ENCODE assay signal across 22 cellular contexts in genomic region chr16:74465851-74466685, GRCh38. TPM values are rescaled to one million over a fixed set of nuclear protein-coding genes. Genes with fewer than 3 reads are reported as not detected.
A peak's percentile ranks its signal among the peaks of the same experiment; 100 is the strongest.
DNase-seq lines count a peak whose midpoint lies in the region; ATAC-seq, FAIRE-seq and TF ChIP-seq lines count a peak whose summit lies in the region.
"Had no signal": no experiment of that assay in that cellular context is flagged by ENCODE, and none has a peak within 500 bp of the region (broad histone marks: within the 10 kb centered on the region; RNA-seq: fewer than 3 reads in every experiment).

No MANE protein-coding gene starts in this region.

- no peaks in the 10 kb centered on the region for H3K9me3 Mint-ChIP-seq in central memory CD8-positive, alpha-beta T cell
- no peaks in the 10 kb centered on the region for H3K9me3 Mint-ChIP-seq in stimulated activated memory B cell treated with anti-CD40 and anti-IgM and Interleukin-4, amounts not matched to agents 10 μg/mL and 1 μg/mL and 100 μg/mL, for 72 hours

- intact Hi-C loops in left ventricle myocardium superior (cut with micrococcal nuclease) = no loop called here
- intact Hi-C loops in heart right ventricle (cut with DNase I) = no loop called here
- intact Hi-C loops in left colon (cut with DNase I, micrococcal nuclease) = no loop called here
- intact Hi-C loops in tibial artery (cut with DNase I; ENCODE audit: low total_unique reads) = no loop called here

- peak overlapping the region; percentile 71 for H3K27ac Mint-ChIP-seq in central memory CD8-positive, alpha-beta T cell (ENCODE audit: low read depth)
- peak overlapping the region; percentile 40 for H3K27ac Mint-ChIP-seq in stimulated activated memory B cell treated with anti-CD40 and anti-IgM and Interleukin-4, amounts not matched to agents 10 μg/mL and 1 μg/mL and 100 μg/mL, for 72 hours

- FAIRE-seq in GM12892 (lab: Jason Lieb, UNC) = peak; percentile 36
- FAIRE-seq: endometrium, H1 had no signal

- no peaks in the 10 kb centered on the region for H3K27me3 Mint-ChIP-seq in central memory CD8-positive, alpha-beta T cell
- H3K27me3 Mint-ChIP-seq in stimulated activated memory B cell treated with anti-CD40 and anti-IgM and Interleukin-4, amounts not matched to agents 10 μg/mL and 1 μg/mL and 100 μg/mL, for 72 hours = no peaks in the 10 kb centered on the region

- no peak for TF ChIP-seq POLR2A in GM12892 (IDR thresholded peaks at IDR 0.05; ENCODE audit: low read depth, low read length)

- peak; percentile 44 for DNase-seq in left ventricle myocardium superior
- DNase-seq in heart right ventricle = no peak
- DNase-seq in GM12892 (ENCODE audit: insufficient read length) = no peak
- no peak for DNase-seq in central memory CD8-positive, alpha-beta T cell (ENCODE audit: low spot score in 2 of 2)
- no peak for DNase-seq in left colon
- DNase-seq in tibial artery = no peak
- DNase-seq: adrenal gland, brain microvascular endothelial cell, COR-L47, mesendoderm, NCI-H1048, NCI-H187 treated with DMSO at 0.1 percent for 48 hours, T-helper 9 cell had no signal

- peaks cover 84% of the 10 kb centered on the region for H3K36me3 Mint-ChIP-seq in central memory CD8-positive, alpha-beta T cell (ENCODE audit: insufficient read depth)
- H3K36me3 Mint-ChIP-seq in stimulated activated memory B cell treated with anti-CD40 and anti-IgM and Interleukin-4, amounts not matched to agents 10 μg/mL and 1 μg/mL and 100 μg/mL, for 72 hours = peaks cover 78% of the 10 kb centered on the region

- ATAC-seq in left ventricle myocardium superior = peak; percentile 29
- ATAC-seq in heart right ventricle = no peak
- no peak for ATAC-seq in central memory CD8-positive, alpha-beta T cell (replicated peaks; ENCODE audit: extremely low read depth, poor library complexity, severe bottlenecking)
- no peak for ATAC-seq in stimulated activated memory B cell treated with anti-CD40 and anti-IgM and Interleukin-4, amounts not matched to agents 10 μg/mL and 1 μg/mL and 100 μg/mL, for 72 hours
- no peak for ATAC-seq in HG03196 (IDR thresholded peaks at IDR 0.05; ENCODE audit: unreplicated experiment)
- ATAC-seq in left colon = no peak
- ATAC-seq: sciatic nerve, SK-N-SH treated with all-trans-retinoic acid at 6 μM for 48 hours had no signal

- WGBS in heart right ventricle, 2 donors = 62 to 72% methylated on average over 6 of the region's 6 CpGs

- peaks cover 16% of the 10 kb centered on the region for H3K4me1 Mint-ChIP-seq in central memory CD8-positive, alpha-beta T cell
- peaks cover 25% of the 10 kb centered on the region for H3K4me1 Mint-ChIP-seq in stimulated activated memory B cell treated with anti-CD40 and anti-IgM and Interleukin-4, amounts not matched to agents 10 μg/mL and 1 μg/mL and 100 μg/mL, for 72 hours

- peaks cover 6 to 100% (median 63%) of the 10 kb centered on the region in 9 donors for H3K36me3 ChIP-seq in heart right ventricle
- H3K36me3 ChIP-seq in tibial artery = peaks cover 91 to 98% (median 94%) of the 10 kb centered on the region in 3 donors

- H3K4me3 ChIP-seq in heart right ventricle (no peak overlapping the region), tibial artery (no peak overlapping the region)
- H3K4me3 ChIP-seq: adrenal gland, thoracic aorta had no signal

- TF ChIP-seq CTCF in heart right ventricle (IDR thresholded peaks at IDR 0.05) = no peak
- no peak for TF ChIP-seq CTCF in tibial artery (IDR thresholded peaks at IDR 0.05)

- H3K4me3 Mint-ChIP-seq in central memory CD8-positive, alpha-beta T cell = no peak overlapping the region
- no peak overlapping the region for H3K4me3 Mint-ChIP-seq in stimulated activated memory B cell treated with anti-CD40 and anti-IgM and Interleukin-4, amounts not matched to agents 10 μg/mL and 1 μg/mL and 100 μg/mL, for 72 hours

- H3K27me3 ChIP-seq in heart right ventricle (no peaks in the 10 kb centered on the region), tibial artery (no peaks in the 10 kb centered on the region)
- H3K27me3 ChIP-seq: adrenal gland, brain microvascular endothelial cell had no signal

- H3K4me1 ChIP-seq in heart right ventricle = peaks cover 0 to 10% (median 0%) of the 10 kb centered on the region in 9 donors
- H3K4me1 ChIP-seq in tibial artery = no peaks in the 10 kb centered on the region
- H3K4me1 ChIP-seq: adrenal gland had no signal

- H3K27ac ChIP-seq in heart right ventricle (peak overlapping the region in 2 of 10 donors; percentile 26 to 38), tibial artery (no peak overlapping the region)
- H3K27ac ChIP-seq: adrenal gland, brain microvascular endothelial cell, RWPE1, thoracic aorta had no signal

- no peaks in the 10 kb centered on the region for H3K9me3 ChIP-seq in heart right ventricle
- H3K9me3 ChIP-seq in tibial artery = no peaks in the 10 kb centered on the region
- H3K9me3 ChIP-seq: adrenal gland, thoracic aorta had no signal

RNA-seq across cellular contexts. Expression of gene CLEC18B, which starts 44.8 kb away (rescaled TPM):
- total RNA-seq in left ventricle myocardium superior = not detected
- total RNA-seq in heart right ventricle = under 1 TPM in 5 of 10 donors, not detected in 5; 0.41 to 0.77 (median 0.53) TPM
- polyA plus RNA-seq in heart right ventricle = under 1 TPM; 0.29 TPM
- not detected for polyA plus RNA-seq in GM12892 (2012; ENCODE audit: missing spikeins)
- total RNA-seq in left colon = 1 to 10 TPM; 1.6 to 3.4 TPM
- total RNA-seq: Daoy, H1 had no signal
